ENCODE assay signal across 1 cellular context in the genomic region with DNA sequence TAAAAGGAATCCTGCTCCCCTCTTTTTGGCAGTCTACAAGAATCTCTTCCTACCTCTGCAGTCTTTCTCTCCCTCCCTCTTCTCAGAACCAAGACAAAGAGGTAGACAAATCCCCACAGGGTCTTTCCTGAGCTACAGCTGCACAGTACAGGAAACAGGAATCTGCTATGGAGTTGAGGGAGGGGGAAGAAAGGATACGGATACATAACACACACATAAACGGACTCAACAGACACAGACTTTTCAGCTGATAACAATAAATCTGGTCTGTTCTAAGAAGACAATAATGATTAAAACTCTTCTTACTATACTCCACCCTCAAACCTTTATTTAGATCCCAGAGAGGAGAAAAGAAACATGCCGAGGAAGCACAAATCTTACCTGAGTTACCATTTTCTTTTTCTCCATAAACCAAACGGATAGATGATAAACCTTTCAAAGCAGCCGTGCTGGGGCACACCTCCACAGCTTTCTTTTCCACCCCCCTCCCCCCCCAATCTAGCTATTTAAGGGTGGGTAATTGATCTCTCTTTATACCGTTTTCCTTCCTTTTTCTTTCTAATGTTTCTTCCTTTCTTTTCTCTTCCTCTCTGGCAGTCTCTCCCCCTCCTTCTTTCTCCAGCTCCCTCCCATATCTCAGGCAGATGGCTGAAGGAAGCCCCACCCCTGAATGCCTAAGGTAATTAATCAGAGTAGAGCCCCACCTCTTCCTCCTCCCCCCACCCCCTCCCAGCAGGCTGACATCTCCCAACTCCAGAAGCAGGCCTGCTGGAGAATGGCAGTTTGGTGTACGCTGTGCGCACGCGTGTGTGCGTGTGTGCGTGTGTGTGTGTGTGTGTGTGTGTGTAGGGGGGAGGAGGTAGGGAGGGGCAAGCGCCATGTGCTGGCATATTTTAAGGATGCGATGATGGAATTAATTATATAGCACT.
TF ChIP-seq lines count a peak whose summit lies in the region.

No MANE protein-coding gene starts in this region.

TF ChIP-seq in HEK293, 187 proteins besides CTCF, POLR2A, EP300 and RAD21 (continued from another document and continues in another):
- TF ChIP-seq ZBTB20 (tag by site-specific recombination; IDR thresholded peaks at IDR 0.05): no peak; the same call in 1 of the 2 replicates
- TF ChIP-seq ZNF76 (tag by site-specific recombination; IDR thresholded peaks at IDR 0.05; ENCODE audit: borderline replicate concordance, low read depth): peak; percentile 75
- no peak for TF ChIP-seq HOXA7 (CRISPR knock-in tag; IDR thresholded peaks at IDR 0.05; ENCODE audit: borderline replicate concordance)
- TF ChIP-seq ZNF169 (tag by site-specific recombination; IDR thresholded peaks at IDR 0.05): 0 out of 2 replicates have a peak, but pooled peaks have one; percentile 47
- TF ChIP-seq ZNF501 (tag by site-specific recombination; IDR thresholded peaks at IDR 0.05): peak; percentile 92
- TF ChIP-seq, protein P1, sequence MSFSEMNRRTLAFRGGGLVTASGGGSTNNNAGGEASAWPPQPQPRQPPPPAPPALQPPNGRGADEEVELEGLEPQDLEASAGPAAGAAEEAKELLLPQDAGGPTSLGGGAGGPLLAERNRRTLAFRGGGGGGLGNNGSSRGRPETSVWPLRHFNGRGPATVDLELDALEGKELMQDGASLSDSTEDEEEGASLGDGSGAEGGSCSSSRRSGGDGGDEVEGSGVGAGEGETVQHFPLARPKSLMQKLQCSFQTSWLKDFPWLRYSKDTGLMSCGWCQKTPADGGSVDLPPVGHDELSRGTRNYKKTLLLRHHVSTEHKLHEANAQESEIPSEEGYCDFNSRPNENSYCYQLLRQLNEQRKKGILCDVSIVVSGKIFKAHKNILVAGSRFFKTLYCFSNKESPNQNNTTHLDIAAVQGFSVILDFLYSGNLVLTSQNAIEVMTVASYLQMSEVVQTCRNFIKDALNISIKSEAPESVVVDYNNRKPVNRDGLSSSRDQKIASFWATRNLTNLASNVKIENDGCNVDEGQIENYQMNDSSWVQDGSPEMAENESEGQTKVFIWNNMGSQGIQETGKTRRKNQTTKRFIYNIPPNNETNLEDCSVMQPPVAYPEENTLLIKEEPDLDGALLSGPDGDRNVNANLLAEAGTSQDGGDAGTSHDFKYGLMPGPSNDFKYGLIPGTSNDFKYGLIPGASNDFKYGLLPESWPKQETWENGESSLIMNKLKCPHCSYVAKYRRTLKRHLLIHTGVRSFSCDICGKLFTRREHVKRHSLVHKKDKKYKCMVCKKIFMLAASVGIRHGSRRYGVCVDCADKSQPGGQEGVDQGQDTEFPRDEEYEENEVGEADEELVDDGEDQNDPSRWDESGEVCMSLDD (tag by site-specific recombination; IDR thresholded peaks at IDR 0.05): peak; percentile 62; the same call in 1 of the 2 replicates
- TF ChIP-seq MYNN (tag by site-specific recombination; IDR thresholded peaks at IDR 0.05; ENCODE audit: borderline replicate concordance): no peak
- no peak for TF ChIP-seq ZNF513 (tag by site-specific recombination; IDR thresholded peaks at IDR 0.05)
- TF ChIP-seq ZNF324 (tag by site-specific recombination; IDR thresholded peaks at IDR 0.05): peak; percentile 99
- TF ChIP-seq ZNF626 (tag by site-specific recombination; IDR thresholded peaks at IDR 0.05): no peak
- TF ChIP-seq ZNF639 (tag by site-specific recombination; IDR thresholded peaks at IDR 0.05): peak; percentile 93
- TF ChIP-seq SP2 (tag by site-specific recombination; IDR thresholded peaks at IDR 0.05): peak; percentile 79
- TF ChIP-seq IKZF3 (tag by site-specific recombination; IDR thresholded peaks at IDR 0.05): peak; percentile 88
- no peak for TF ChIP-seq OVOL3 (tag by site-specific recombination; IDR thresholded peaks at IDR 0.05)
- no peak for TF ChIP-seq ZNF138 (tag by site-specific recombination; IDR thresholded peaks at IDR 0.05; ENCODE audit: borderline replicate concordance)
- TF ChIP-seq ZSCAN4 (tag by site-specific recombination; IDR thresholded peaks at IDR 0.05): peak; percentile 99
- no peak for TF ChIP-seq ZNF433 (tag by site-specific recombination; IDR thresholded peaks at IDR 0.05; ENCODE audit: low read depth)
- peak; percentile 57; the same call in 1 of the 2 replicates for TF ChIP-seq ZBTB8A (tag by site-specific recombination; IDR thresholded peaks at IDR 0.05)
- peak; percentile 75 for TF ChIP-seq ZNF341 (tag by site-specific recombination; IDR thresholded peaks at IDR 0.05; ENCODE audit: low read depth)
- TF ChIP-seq, protein P2, sequence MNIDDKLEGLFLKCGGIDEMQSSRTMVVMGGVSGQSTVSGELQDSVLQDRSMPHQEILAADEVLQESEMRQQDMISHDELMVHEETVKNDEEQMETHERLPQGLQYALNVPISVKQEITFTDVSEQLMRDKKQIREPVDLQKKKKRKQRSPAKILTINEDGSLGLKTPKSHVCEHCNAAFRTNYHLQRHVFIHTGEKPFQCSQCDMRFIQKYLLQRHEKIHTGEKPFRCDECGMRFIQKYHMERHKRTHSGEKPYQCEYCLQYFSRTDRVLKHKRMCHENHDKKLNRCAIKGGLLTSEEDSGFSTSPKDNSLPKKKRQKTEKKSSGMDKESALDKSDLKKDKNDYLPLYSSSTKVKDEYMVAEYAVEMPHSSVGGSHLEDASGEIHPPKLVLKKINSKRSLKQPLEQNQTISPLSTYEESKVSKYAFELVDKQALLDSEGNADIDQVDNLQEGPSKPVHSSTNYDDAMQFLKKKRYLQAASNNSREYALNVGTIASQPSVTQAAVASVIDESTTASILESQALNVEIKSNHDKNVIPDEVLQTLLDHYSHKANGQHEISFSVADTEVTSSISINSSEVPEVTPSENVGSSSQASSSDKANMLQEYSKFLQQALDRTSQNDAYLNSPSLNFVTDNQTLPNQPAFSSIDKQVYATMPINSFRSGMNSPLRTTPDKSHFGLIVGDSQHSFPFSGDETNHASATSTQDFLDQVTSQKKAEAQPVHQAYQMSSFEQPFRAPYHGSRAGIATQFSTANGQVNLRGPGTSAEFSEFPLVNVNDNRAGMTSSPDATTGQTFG (tag by site-specific recombination; IDR thresholded peaks at IDR 0.05; ENCODE audit: borderline replicate concordance): peak; percentile 99
- no peak for TF ChIP-seq ZNF544 (tag by site-specific recombination; IDR thresholded peaks at IDR 0.05)
- TF ChIP-seq, protein P3, sequence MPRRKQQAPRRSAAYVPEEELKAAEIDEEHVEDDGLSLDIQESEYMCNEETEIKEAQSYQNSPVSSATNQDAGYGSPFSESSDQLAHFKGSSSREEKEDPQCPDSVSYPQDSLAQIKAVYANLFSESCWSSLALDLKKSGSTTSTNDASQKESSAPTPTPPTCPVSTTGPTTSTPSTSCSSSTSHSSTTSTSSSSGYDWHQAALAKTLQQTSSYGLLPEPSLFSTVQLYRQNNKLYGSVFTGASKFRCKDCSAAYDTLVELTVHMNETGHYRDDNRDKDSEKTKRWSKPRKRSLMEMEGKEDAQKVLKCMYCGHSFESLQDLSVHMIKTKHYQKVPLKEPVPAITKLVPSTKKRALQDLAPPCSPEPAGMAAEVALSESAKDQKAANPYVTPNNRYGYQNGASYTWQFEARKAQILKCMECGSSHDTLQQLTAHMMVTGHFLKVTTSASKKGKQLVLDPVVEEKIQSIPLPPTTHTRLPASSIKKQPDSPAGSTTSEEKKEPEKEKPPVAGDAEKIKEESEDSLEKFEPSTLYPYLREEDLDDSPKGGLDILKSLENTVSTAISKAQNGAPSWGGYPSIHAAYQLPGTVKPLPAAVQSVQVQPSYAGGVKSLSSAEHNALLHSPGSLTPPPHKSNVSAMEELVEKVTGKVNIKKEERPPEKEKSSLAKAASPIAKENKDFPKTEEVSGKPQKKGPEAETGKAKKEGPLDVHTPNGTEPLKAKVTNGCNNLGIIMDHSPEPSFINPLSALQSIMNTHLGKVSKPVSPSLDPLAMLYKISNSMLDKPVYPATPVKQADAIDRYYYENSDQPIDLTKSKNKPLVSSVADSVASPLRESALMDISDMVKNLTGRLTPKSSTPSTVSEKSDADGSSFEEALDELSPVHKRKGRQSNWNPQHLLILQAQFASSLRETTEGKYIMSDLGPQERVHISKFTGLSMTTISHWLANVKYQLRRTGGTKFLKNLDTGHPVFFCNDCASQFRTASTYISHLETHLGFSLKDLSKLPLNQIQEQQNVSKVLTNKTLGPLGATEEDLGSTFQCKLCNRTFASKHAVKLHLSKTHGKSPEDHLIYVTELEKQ (tag by site-specific recombination; IDR thresholded peaks at IDR 0.05; ENCODE audit: borderline replicate concordance): peak; percentile 93; the same call in 1 of the 2 replicates
- TF ChIP-seq ZNF785 (tag by site-specific recombination; IDR thresholded peaks at IDR 0.05): peak; percentile 97
- TF ChIP-seq ZEB2 (tag by site-specific recombination; IDR thresholded peaks at IDR 0.05): peak; percentile 91
- peak; percentile 47 for TF ChIP-seq ZNF280D (tag by site-specific recombination; IDR thresholded peaks at IDR 0.05)
- TF ChIP-seq, protein P4, sequence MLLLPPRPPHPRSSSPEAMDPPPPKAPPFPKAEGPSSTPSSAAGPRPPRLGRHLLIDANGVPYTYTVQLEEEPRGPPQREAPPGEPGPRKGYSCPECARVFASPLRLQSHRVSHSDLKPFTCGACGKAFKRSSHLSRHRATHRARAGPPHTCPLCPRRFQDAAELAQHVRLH (tag by site-specific recombination; IDR thresholded peaks at IDR 0.05): peak; percentile 73
- TF ChIP-seq ZNF624 (tag by site-specific recombination; IDR thresholded peaks at IDR 0.05): no peak
- no peak for TF ChIP-seq ZNF184 (tag by site-specific recombination; IDR thresholded peaks at IDR 0.05)
- no peak for TF ChIP-seq AEBP2 (tag by site-specific recombination; IDR thresholded peaks at IDR 0.05; ENCODE audit: borderline replicate concordance)
- TF ChIP-seq ZNF223 (tag by site-specific recombination; IDR thresholded peaks at IDR 0.05): no peak
- no peak for TF ChIP-seq ZNF175 (tag by site-specific recombination; IDR thresholded peaks at IDR 0.05)
- TF ChIP-seq ZFP3 (tag by site-specific recombination; IDR thresholded peaks at IDR 0.05; ENCODE audit: low read depth): no peak
- TF ChIP-seq HOXD13 (CRISPR knock-in tag; IDR thresholded peaks at IDR 0.05; ENCODE audit: borderline replicate concordance): no peak
- 0 out of 2 replicates have a peak, but pooled peaks have one; percentile 29 for TF ChIP-seq SCRT2 (tag by site-specific recombination; IDR thresholded peaks at IDR 0.05)
- TF ChIP-seq ZBTB1 (tag by site-specific recombination; IDR thresholded peaks at IDR 0.05): peak; percentile 91; the same call in 1 of the 2 replicates
- TF ChIP-seq ZNF600 (tag by site-specific recombination; IDR thresholded peaks at IDR 0.05): peak; percentile 89
- TF ChIP-seq ZNF146 (tag by site-specific recombination; IDR thresholded peaks at IDR 0.05): 0 out of 2 replicates have a peak, but pooled peaks have one; percentile 30
- TF ChIP-seq ZNF248 (tag by site-specific recombination; IDR thresholded peaks at IDR 0.05): no peak; the same call in 1 of the 2 replicates
